Comparison of ENCODE assay signal across 31 cellular contexts in genomic region chr10:66187096-66187733, GRCh38.
A peak's percentile ranks its signal among the peaks of the same experiment; 100 is the strongest.
DNase-seq lines count a peak whose midpoint lies in the region; ATAC-seq and TF ChIP-seq lines count a peak whose summit lies in the region.
"Had no signal": no experiment of that assay in that cellular context is flagged by ENCODE, and none has a peak within 500 bp of the region (broad histone marks: within the 10 kb centered on the region; RNA-seq: fewer than 3 reads in every experiment).

No MANE protein-coding gene starts in this region.

- H3K4me1 ChIP-seq in cardiac muscle cell (ENCODE audit: low read depth) (no peaks in the 10 kb centered on the region), GM23338 (ENCODE audit: insufficient read depth) (no peaks in the 10 kb centered on the region)
- H3K4me1 ChIP-seq: A549, HAP-1, psoas muscle, tibial artery had no signal

- no peak for ATAC-seq in left ventricle myocardium superior
- no peak for ATAC-seq in HG02763 (IDR thresholded peaks at IDR 0.05; ENCODE audit: unreplicated experiment)
- no peak for ATAC-seq in HG02642 (IDR thresholded peaks at IDR 0.05; ENCODE audit: poor library complexity, unreplicated experiment)
- no peak for ATAC-seq in GM23338
- ATAC-seq in left colon: no peak
- ATAC-seq: A549; naive thymus-derived CD4-positive, alpha-beta T cell; psoas muscle had no signal

- no peaks in the 10 kb centered on the region for H3K9me3 Mint-ChIP-seq in GM23338
- H3K9me3 Mint-ChIP-seq: CD8-positive, alpha-beta memory T cell; mesothelial cell of epicardium; T-helper 1 cell treated with Interleukin-12 subunit alpha and Interleukin-12 subunit beta and Interleukin-4 antibody, amounts not matched to agents 30 μg/mL and 1 μg/mL, for 36 hours had no signal

- H3K27ac Mint-ChIP-seq in GM23338: no peak overlapping the region
- H3K27ac Mint-ChIP-seq: activated naive CD8-positive, alpha-beta T cell; B cell; CD8-positive, alpha-beta memory T cell; mesothelial cell of epicardium; naive thymus-derived CD4-positive, alpha-beta T cell; T-helper 1 cell treated with Interleukin-12 subunit alpha and Interleukin-12 subunit beta and Interleukin-4 antibody, amounts not matched to agents 30 μg/mL and 1 μg/mL, for 36 hours had no signal

- H3K4me3 ChIP-seq in cardiac muscle cell: no peak overlapping the region
- no peak overlapping the region for H3K4me3 ChIP-seq in GM23338
- H3K4me3 ChIP-seq: A549, HAP-1, psoas muscle, stomach, tibial artery had no signal

- no peaks in the 10 kb centered on the region for H3K4me1 Mint-ChIP-seq in GM23338
- H3K4me1 Mint-ChIP-seq: B cell; CD8-positive, alpha-beta memory T cell had no signal

- H4K20me1 ChIP-seq in GM23338 (replicated peaks; ENCODE audit: insufficient read depth): no peaks in the 10 kb centered on the region

- DNase-seq in cardiac muscle cell (ENCODE audit: low read depth in 1 of 2, low spot score in 1 of 2) (peak in 1 of 2 donors; percentile 0), left ventricle myocardium superior (no peak), NOMO-1 treated with dmso at 0.1 percent for 144 hours (lab: John Stamatoyannopoulos, UW; ENCODE audit: unreplicated experiment) (peak; percentile 30), astrocyte of the hippocampus (ENCODE audit: low read depth, low spot score) (peak; percentile 50), GM23338 (ENCODE audit: low spot score) (no peak), left colon (no peak)
- DNase-seq: activated effector memory CD4-positive, alpha-beta T cell treated with Interleukin-2 at 50 U/mL for 16 hours; activated T-cell treated with anti-CD3 and anti-CD28 coated beads for 4 hours; aorta; CD8-positive, alpha-beta memory T cell; dermis blood vessel endothelial cell; DMS 273 treated with DMSO at 0.1 percent for 48 hours; hippocampal formation; KBM-7; naive thymus-derived CD4-positive, alpha-beta T cell; NCI-H1048; NCI-H187 treated with DMSO at 0.1 percent for 48 hours; NCI-H526; nucleus accumbens; psoas muscle; stimulated activated CD8-positive, alpha-beta memory T cell treated with anti-CD3 and anti-CD28 coated beads, Interleukin-4, amount 100 ng/mL, for 48 hours; stomach; tibial artery had no signal

- no peaks in the 10 kb centered on the region for H3K36me3 ChIP-seq in cardiac muscle cell
- no peaks in the 10 kb centered on the region for H3K36me3 ChIP-seq in GM23338 (ENCODE audit: insufficient read depth)
- H3K36me3 ChIP-seq: HAP-1, stomach, tibial artery had no signal

- no peaks in the 10 kb centered on the region for H3K9me3 ChIP-seq in cardiac muscle cell (ENCODE audit: low read depth)
- H3K9me3 ChIP-seq: A549, HAP-1, psoas muscle, stomach, tibial artery had no signal

- no peaks in the 10 kb centered on the region for H3K27me3 ChIP-seq in cardiac muscle cell
- no peaks in the 10 kb centered on the region for H3K27me3 ChIP-seq in GM23338 (ENCODE audit: insufficient read depth)
- H3K27me3 ChIP-seq: stomach, tibial artery had no signal

- H3K9me2 ChIP-seq in GM23338 (ENCODE audit: insufficient read depth): no peaks in the 10 kb centered on the region

- no peak overlapping the region for H3K4me2 ChIP-seq in GM23338
- H3K4me2 ChIP-seq: A549 had no signal

- peak overlapping the region; percentile 52 for H3K27ac ChIP-seq in cardiac muscle cell
- H3K27ac ChIP-seq in GM23338 (ENCODE audit: low read depth): no peak overlapping the region
- H3K27ac ChIP-seq: A549, psoas muscle, stomach, tibial artery had no signal

- intact Hi-C loops in left ventricle myocardium superior (cut with micrococcal nuclease): no loop called here
- intact Hi-C loops in left colon (cut with DNase I, micrococcal nuclease): no loop called here

- no peak overlapping the region for H3K4me3 Mint-ChIP-seq in GM23338
- H3K4me3 Mint-ChIP-seq: activated naive CD8-positive, alpha-beta T cell; B cell; CD8-positive, alpha-beta memory T cell; mesothelial cell of epicardium; naive thymus-derived CD4-positive, alpha-beta T cell; T-helper 1 cell treated with Interleukin-12 subunit alpha and Interleukin-12 subunit beta and Interleukin-4 antibody, amounts not matched to agents 30 μg/mL and 1 μg/mL, for 36 hours had no signal

- no peaks in the 10 kb centered on the region for H3K79me2 ChIP-seq in GM23338 (replicated peaks; ENCODE audit: insufficient read depth)

- H2AFZ ChIP-seq in GM23338: no peak overlapping the region

- TF ChIP-seq CTCF in cardiac muscle cell (IDR thresholded peaks at IDR 0.05; ENCODE audit: low read depth, low read length) (no peak), GM23338 (conservative IDR thresholded peaks at IDR 0.05; ENCODE audit: low read depth in 2 of 2) (no peak)

- no peaks in the 10 kb centered on the region for H3K27me3 Mint-ChIP-seq in GM23338 (ENCODE audit: insufficient read depth, low read depth, poor library complexity)
- H3K27me3 Mint-ChIP-seq: activated naive CD8-positive, alpha-beta T cell; B cell; CD8-positive, alpha-beta memory T cell had no signal

- no peaks in the 10 kb centered on the region for H3F3A ChIP-seq in GM23338 (replicated peaks; ENCODE audit: low read depth)

- no peaks in the 10 kb centered on the region for H3K36me3 Mint-ChIP-seq in GM23338 (ENCODE audit: low read depth)
- H3K36me3 Mint-ChIP-seq: activated naive CD8-positive, alpha-beta T cell; CD8-positive, alpha-beta memory T cell; mesothelial cell of epicardium; naive thymus-derived CD4-positive, alpha-beta T cell had no signal

TF ChIP-seq in GM23338, 12 proteins besides CTCF, POLR2A, EP300 and RAD21 (continues in another document):
- TF ChIP-seq, protein P1, sequence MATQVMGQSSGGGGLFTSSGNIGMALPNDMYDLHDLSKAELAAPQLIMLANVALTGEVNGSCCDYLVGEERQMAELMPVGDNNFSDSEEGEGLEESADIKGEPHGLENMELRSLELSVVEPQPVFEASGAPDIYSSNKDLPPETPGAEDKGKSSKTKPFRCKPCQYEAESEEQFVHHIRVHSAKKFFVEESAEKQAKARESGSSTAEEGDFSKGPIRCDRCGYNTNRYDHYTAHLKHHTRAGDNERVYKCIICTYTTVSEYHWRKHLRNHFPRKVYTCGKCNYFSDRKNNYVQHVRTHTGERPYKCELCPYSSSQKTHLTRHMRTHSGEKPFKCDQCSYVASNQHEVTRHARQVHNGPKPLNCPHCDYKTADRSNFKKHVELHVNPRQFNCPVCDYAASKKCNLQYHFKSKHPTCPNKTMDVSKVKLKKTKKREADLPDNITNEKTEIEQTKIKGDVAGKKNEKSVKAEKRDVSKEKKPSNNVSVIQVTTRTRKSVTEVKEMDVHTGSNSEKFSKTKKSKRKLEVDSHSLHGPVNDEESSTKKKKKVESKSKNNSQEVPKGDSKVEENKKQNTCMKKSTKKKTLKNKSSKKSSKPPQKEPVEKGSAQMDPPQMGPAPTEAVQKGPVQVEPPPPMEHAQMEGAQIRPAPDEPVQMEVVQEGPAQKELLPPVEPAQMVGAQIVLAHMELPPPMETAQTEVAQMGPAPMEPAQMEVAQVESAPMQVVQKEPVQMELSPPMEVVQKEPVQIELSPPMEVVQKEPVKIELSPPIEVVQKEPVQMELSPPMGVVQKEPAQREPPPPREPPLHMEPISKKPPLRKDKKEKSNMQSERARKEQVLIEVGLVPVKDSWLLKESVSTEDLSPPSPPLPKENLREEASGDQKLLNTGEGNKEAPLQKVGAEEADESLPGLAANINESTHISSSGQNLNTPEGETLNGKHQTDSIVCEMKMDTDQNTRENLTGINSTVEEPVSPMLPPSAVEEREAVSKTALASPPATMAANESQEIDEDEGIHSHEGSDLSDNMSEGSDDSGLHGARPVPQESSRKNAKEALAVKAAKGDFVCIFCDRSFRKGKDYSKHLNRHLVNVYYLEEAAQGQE (IDR thresholded peaks at IDR 0.05; ENCODE audit: unreplicated experiment): no peak
- no peak for TF ChIP-seq POLR2AphosphoS5 (IDR thresholded peaks at IDR 0.05; ENCODE audit: low read depth)

Comparison
In these comparisons a context has a peak if more than half of its experiments do, and no peak if none do; other contexts are left out.
1. DNase-seq: peak in NOMO-1 treated with dmso at 0.1 percent for 144 hours (single experiment) and astrocyte of the hippocampus (single experiment); none in left ventricle myocardium superior (single experiment), GM23338 (single experiment) and left colon (0 of 2).